Comparison of ENCODE assay signal across 8 cellular contexts in genomic region chr19:13872695-13873389, GRCh38. TPM values are rescaled to one million over a fixed set of nuclear protein-coding genes. Genes with fewer than 3 reads are reported as not detected.
DNase-seq lines count a peak whose midpoint lies in the region; TF ChIP-seq lines count a peak whose summit lies in the region.

No MANE protein-coding gene starts in this region.

- H3K36me3 ChIP-seq in neuronal stem cell (replicated peaks in 1 of 2; ENCODE audit: control insufficient read depth in 2 of 2, insufficient read depth in 2 of 2, low read length in 2 of 2) = no peaks in the 10 kb centered on the region

- H2BK120ac ChIP-seq in neuronal stem cell (ENCODE audit: low read depth, low read length) = no peak overlapping the region

- H3K79me1 ChIP-seq in neuronal stem cell (ENCODE audit: low read depth, low read length) = no peaks in the 10 kb centered on the region

- H2BK5ac ChIP-seq in neuronal stem cell (ENCODE audit: low read length) = no peak overlapping the region

- H3K18ac ChIP-seq in neuronal stem cell (ENCODE audit: low read length) = peak overlapping the region; percentile 92

- DNase-seq in GM13977 (ENCODE audit: low spot score) (peak; percentile 83), SW480 (ENCODE audit: low spot score) (peak; percentile 32), epithelial cell of esophagus (ENCODE audit: low read depth) (no peak), neuronal stem cell (ENCODE audit: low spot score) (peak; percentile 75), dedifferentiated amniotic fluid mesenchymal stem cell (ENCODE audit: extremely low spot score) (no peak), NCI-H1694 (lab: John Stamatoyannopoulos, UW) (no peak), NCI-H2171 (lab: John Stamatoyannopoulos, UW) (no peak), D341Med (ENCODE audit: low spot score) (no peak)

- H3K27ac ChIP-seq in neuronal stem cell (replicated peaks; ENCODE audit: low read length) = peak overlapping the region; percentile 3

- TF ChIP-seq CTCF in GM13977 (IDR thresholded peaks at IDR 0.05; ENCODE audit: extremely low read depth, insufficient read depth, missing control alignments) = peak; percentile 54
- peak; percentile 20 for TF ChIP-seq CTCF in epithelial cell of esophagus (IDR thresholded peaks at IDR 0.05; ENCODE audit: insufficient read depth, low read depth, low read length, missing control alignments)

- H4K91ac ChIP-seq in neuronal stem cell (ENCODE audit: low read depth, low read length, poor library complexity) = no peak overlapping the region

- no peak overlapping the region for H4K8ac ChIP-seq in neuronal stem cell (ENCODE audit: low read depth, low read length)

- no peak overlapping the region for H3K14ac ChIP-seq in neuronal stem cell (ENCODE audit: low read length)

- peak overlapping the region; percentile 65 for H3K4me2 ChIP-seq in neuronal stem cell (ENCODE audit: insufficient read depth, low read length, poor library complexity, severe bottlenecking)

- H3K4ac ChIP-seq in neuronal stem cell (ENCODE audit: low read length) = no peak overlapping the region

- H2AFZ ChIP-seq in neuronal stem cell (ENCODE audit: low read length) = peak overlapping the region; percentile 92

- H3K9ac ChIP-seq in neuronal stem cell (ENCODE audit: low read depth, low read length, poor library complexity) = no peak overlapping the region

- peak overlapping the region; percentile 92 for H2AK5ac ChIP-seq in neuronal stem cell (ENCODE audit: low read depth, low read length)

- H3K4me3 ChIP-seq in epithelial cell of esophagus (ENCODE audit: low read length) (peak overlapping the region; percentile 20), neuronal stem cell (ENCODE audit: low read length in 2 of 2) (peak overlapping the region; percentile 25 to 62)

- in situ Hi-C loops in GM13977 (cut with MboI; ENCODE audit: low pct_unique_long_range_greater_than_20kb, low sequenced_read_pairs, unreplicated experiment) = loop anchor here (10.0 kb wide), 2 partner anchors 202 to 268 kb away; partner anchors contain the start of gene MISP3

- no peak overlapping the region for H2BK12ac ChIP-seq in neuronal stem cell (ENCODE audit: low read length)

- peak overlapping the region; percentile 74 for H3K23ac ChIP-seq in neuronal stem cell (ENCODE audit: low read depth, low read length, poor library complexity)

- H2BK15ac ChIP-seq in neuronal stem cell (ENCODE audit: low read length) = peak overlapping the region; percentile 76

- peaks cover 0 to 16% (median 7%) of the 10 kb centered on the region in 3 experiments for H3K27me3 ChIP-seq in neuronal stem cell (ENCODE audit: control insufficient read depth in 3 of 3, insufficient read depth in 3 of 3, low read depth in 1 of 3, low read length in 3 of 3)

- peaks cover 7% of the 10 kb centered on the region in 2 donors for H3K4me1 ChIP-seq in neuronal stem cell (ENCODE audit: control insufficient read depth in 2 of 2, insufficient read depth in 1 of 2, low read depth in 1 of 2, low read length in 2 of 2)

- no peaks in the 10 kb centered on the region for H3K9me3 ChIP-seq in neuronal stem cell (replicated peaks in 1 of 2; ENCODE audit: control insufficient read depth in 2 of 2, insufficient read depth in 1 of 2, low read depth in 1 of 2, low read length in 2 of 2)

- WGBS in neuronal stem cell (ENCODE audit: extremely low coverage in 2 of 2, insufficient read length in 2 of 2, insufficient replicate concordance in 1 of 2), 2 donors = no CpG with 5 or more reads among the region's 45 CpGs

RNA-seq across cellular contexts. Expression of gene NANOS3, which starts 4.1 kb away (rescaled TPM):
- polyA plus RNA-seq in neuronal stem cell (2013, experiment 1 of 2) = 0.08 TPM
- polyA plus RNA-seq in neuronal stem cell (2013, experiment 2 of 2) = not detected

RNA-seq across cellular contexts. Expression of gene BRME1, which starts 33.1 kb away (rescaled TPM):
- polyA plus RNA-seq in neuronal stem cell (2013, experiment 1 of 2) = 1.8 TPM
- 2.1 TPM for polyA plus RNA-seq in neuronal stem cell (2013, experiment 2 of 2)

RNA-seq across cellular contexts. Expression of gene CC2D1A, which starts 33.2 kb away (rescaled TPM):
- polyA plus RNA-seq in neuronal stem cell (2013, experiment 1 of 2) = 19.7 TPM
- 18.7 TPM for polyA plus RNA-seq in neuronal stem cell (2013, experiment 2 of 2)

Comparison
In these comparisons a context has a peak if more than half of its experiments do, and no peak if none do; other contexts are left out.
1. DNase-seq: peak in GM13977 (single experiment), SW480 (single experiment) and neuronal stem cell (single experiment); none in epithelial cell of esophagus (single experiment), dedifferentiated amniotic fluid mesenchymal stem cell (single experiment), NCI-H1694 (single experiment), NCI-H2171 (single experiment) and D341Med (single experiment).